In genomic region chr11:2885017-2885675, GRCh38 we compare ENCODE assay signal across 8 cellular contexts. TPM values are rescaled to one million over a fixed set of nuclear protein-coding genes. Genes with fewer than 3 reads are reported as not detected.
DNase-seq lines count a peak whose midpoint lies in the region; ATAC-seq and FAIRE-seq lines count a peak whose summit lies in the region.

No MANE protein-coding gene starts in this region.

- no peak for FAIRE-seq in small intestine (lab: Jason Lieb, UNC)

- H3K36me3 ChIP-seq in small intestine (ENCODE audit: control insufficient read depth in 2 of 2, insufficient read depth in 2 of 2, low read length in 2 of 2) = no peaks in the 10 kb centered on the region

- H3K27ac ChIP-seq in small intestine (ENCODE audit: low read depth in 1 of 2, low read length in 1 of 2) = peak overlapping the region in 1 of 2 donors; percentile 74

- WGBS in small intestine, 3 donors = 1% methylated on average over 63 to 80 of the region's 80 CpGs

- H3K4me3 ChIP-seq in small intestine (ENCODE audit: low read depth in 1 of 2, low read length in 2 of 2) = peak overlapping the region; percentile 46 to 66

- in situ Hi-C loops in T47D (cut with HindIII; ENCODE audit: low pct_unique_long_range_greater_than_20kb, low sequenced_read_pairs) = no loop called here

- no peaks in the 10 kb centered on the region for H3K9me3 ChIP-seq in small intestine (ENCODE audit: control insufficient read depth, low read depth)

- DNase-seq in AG20443 (ENCODE audit: low spot score) = peak; percentile 79
- DNase-seq in NOMO-1 (lab: John Stamatoyannopoulos, UW; ENCODE audit: unreplicated experiment in 2 of 2) = peak; percentile 45 to 62
- peak; percentile 61 to 66 for DNase-seq in T47D (ENCODE audit: low read depth in 1 of 2, low spot score in 1 of 2)
- peak; percentile 69 for DNase-seq in iPS-NIHi7 (ENCODE audit: extremely low spot score)
- peak; percentile 57 for DNase-seq in small intestine
- DNase-seq in activated gamma-delta T cell treated with Interleukin-2 at 50 U/mL for 16 hours = no peak

- no peaks in the 10 kb centered on the region for H3K4me1 ChIP-seq in small intestine (ENCODE audit: control insufficient read depth in 2 of 2, insufficient read depth in 1 of 2, low read depth in 1 of 2, low read length in 1 of 2)

- ATAC-seq in GM21381 (IDR thresholded peaks at IDR 0.05; ENCODE audit: unreplicated experiment) (peak; percentile 4), GM21447 (IDR thresholded peaks at IDR 0.05; ENCODE audit: unreplicated experiment) (no peak)

- H3K27me3 ChIP-seq in small intestine (ENCODE audit: control insufficient read depth in 2 of 2, insufficient read depth in 2 of 2, low read length in 2 of 2) = no peaks in the 10 kb centered on the region

RNA-seq across cellular contexts. Expression of gene CDKN1C, which starts 0.4 kb away (rescaled TPM):
- 10 to 100 TPM in 1 of 3 donors, 1 to 10 TPM in 2; 4.0 to 29.7 (median 5.7) TPM for polyA plus RNA-seq in small intestine

RNA-seq across cellular contexts. Expression of gene PHLDA2, which starts 44.1 kb away (rescaled TPM):
- 10 to 100 TPM; 21.8 to 55.1 (median 28.6) TPM for polyA plus RNA-seq in small intestine
